Comparison of ENCODE assay signal across 11 cellular contexts in the genomic region with DNA sequence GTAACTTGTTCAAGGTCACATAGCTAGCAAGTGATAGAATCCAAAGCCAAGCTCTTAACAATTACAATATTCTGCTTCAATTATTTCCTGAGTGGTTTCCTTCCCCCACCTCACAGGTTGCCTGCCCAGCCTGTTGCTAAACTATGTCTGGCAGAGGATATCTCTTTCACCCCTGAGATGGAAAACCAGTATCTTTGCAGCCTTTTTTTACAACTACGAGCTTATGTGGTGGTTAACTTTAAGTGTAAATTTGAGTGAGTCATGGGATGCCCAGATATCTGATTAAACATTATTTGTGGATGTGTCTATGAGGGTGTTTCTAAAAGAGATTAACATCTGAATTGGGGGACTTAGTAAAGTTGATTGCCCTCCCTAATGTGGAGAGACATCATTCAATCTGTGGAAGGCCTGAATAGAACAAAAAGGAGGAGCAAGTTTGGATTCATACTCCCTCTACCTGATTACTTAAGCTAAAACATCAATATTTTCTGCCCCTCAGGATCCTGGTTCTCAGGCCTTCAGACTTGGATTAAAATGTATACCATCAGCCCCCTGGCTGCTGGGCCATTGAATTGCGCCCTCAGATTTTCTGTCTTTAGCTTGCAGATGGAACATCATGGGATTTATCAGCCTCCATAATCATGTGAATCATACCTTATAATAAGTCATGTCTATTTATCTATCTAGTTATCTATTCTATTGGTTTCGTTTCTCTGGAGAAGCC.
A peak's percentile ranks its signal among the peaks of the same experiment; 100 is the strongest.
DNase-seq lines count a peak whose midpoint lies in the region; ATAC-seq and TF ChIP-seq lines count a peak whose summit lies in the region.
"Had no signal": no experiment of that assay in that cellular context is flagged by ENCODE, and none has a peak within 500 bp of the region (broad histone marks: within the 10 kb centered on the region; RNA-seq: fewer than 3 reads in every experiment).

No MANE protein-coding gene starts in this region.

- H2AFZ ChIP-seq in OCI-LY7 (ENCODE audit: low read length) = no peak overlapping the region
- H2AFZ ChIP-seq in fibroblast of lung (ENCODE audit: low read length) = no peak overlapping the region

- no peaks in the 10 kb centered on the region for H3K79me2 ChIP-seq in OCI-LY7 (ENCODE audit: insufficient read depth, low read depth, low read length)
- no peaks in the 10 kb centered on the region for H3K79me2 ChIP-seq in fibroblast of lung (ENCODE audit: control insufficient read depth, insufficient read depth, low read length)

- TF ChIP-seq POLR2A in thyroid gland (IDR thresholded peaks at IDR 0.05) = no peak

- POLR2A ChIA-PET in OCI-LY7 (lab: Charles Lee) = interaction anchor here (0.6 kb wide), 1 partner anchor 185 kb away, joined by 3 read pairs; no protein-coding TSS in a partner anchor

- H3K4me3 ChIP-seq in OCI-LY7 (ENCODE audit: low read depth, low read length, poor library complexity, severe bottlenecking) (no peak overlapping the region), fibroblast of lung (replicated peaks in 1 of 4; ENCODE audit: control extremely low read depth in 1 of 4, insufficient read depth in 1 of 4, low read depth in 3 of 4, low read length in 4 of 4) (no peak overlapping the region), thyroid gland (replicated peaks in 1 of 3) (no peak overlapping the region)

- intact Hi-C loops in OCI-LY7 (cut with micrococcal nuclease; ENCODE audit: unreplicated experiment) = no loop called here
- intact Hi-C loops in thyroid gland (cut with DNase I) = no loop called here

- no peak overlapping the region for H3K9ac ChIP-seq in fibroblast of lung (ENCODE audit: insufficient read depth, low read length)

- BruUV-seq in OCI-LY7 (replicated peaks; lab: Mats Ljungman, UMichigan) = no TSS peak

- WGBS in thyroid gland, 2 donors = 64 to 71% methylated on average over 3 of the region's 3 CpGs

- CTCF ChIA-PET in OCI-LY7 (lab: Charles Lee; ENCODE audit: unreplicated experiment) = no interaction called here

- H4K20me1 ChIP-seq in OCI-LY7 (ENCODE audit: insufficient read depth, low read length) (no peaks in the 10 kb centered on the region), fibroblast of lung (ENCODE audit: control insufficient read depth, extremely low read depth, insufficient read depth, low read length) (no peaks in the 10 kb centered on the region)

- H3K27ac ChIP-seq in OCI-LY7 (ENCODE audit: low read depth, low read length, poor library complexity, severe bottlenecking) = no peak overlapping the region
- H3K27ac ChIP-seq in fibroblast of lung (ENCODE audit: insufficient read depth, low read length) = no peak overlapping the region
- peak overlapping the region; percentile 59 to 91 (median 76) for H3K27ac ChIP-seq in thyroid gland

- no peak overlapping the region for H3K4me2 ChIP-seq in OCI-LY7 (ENCODE audit: low read length)
- H3K4me2 ChIP-seq in fibroblast of lung (ENCODE audit: extremely low read depth, insufficient read depth, low read length) = no peak overlapping the region

- peak; percentile 7 for DNase-seq in NCI-H2171 treated with DMSO at 0.1 percent for 48 hours (lab: John Stamatoyannopoulos, UW)
- DNase-seq in NCI-H2171 (lab: John Stamatoyannopoulos, UW) = no peak
- DNase-seq in OCI-LY7 (ENCODE audit: low spot score) = no peak
- DNase-seq in fibroblast of lung (ENCODE audit: low read depth in 2 of 2) = peak; percentile 27 to 57
- peak; percentile 54 to 68 for DNase-seq in thyroid gland
- DNase-seq in SK-N-DZ (ENCODE audit: low spot score) = no peak
- DNase-seq: activated T-cell treated with anti-CD3 and anti-CD28 coated beads, Interleukin-2, amount 50 U/mL, for 4 hours; MV-4-11; naive thymus-derived CD4-positive, alpha-beta T cell had no signal

- H3K9me3 ChIP-seq in OCI-LY7 (ENCODE audit: low read length) (no peaks in the 10 kb centered on the region), fibroblast of lung (ENCODE audit: control insufficient read depth, insufficient read depth, low read depth, low read length) (no peaks in the 10 kb centered on the region), thyroid gland (no peaks in the 10 kb centered on the region)

- TF ChIP-seq CTCF in OCI-LY7 (conservative IDR thresholded peaks at IDR 0.05; ENCODE audit: low read length) (0 out of 2 replicates have a peak, but pooled peaks have one; percentile 17), fibroblast of lung (conservative IDR thresholded peaks at IDR 0.05 in 1 of 2, IDR thresholded peaks at IDR 0.05 in 1 of 2; ENCODE audit: low read depth in 1 of 2, low read length in 2 of 2) (peak; percentile 29 to 54), thyroid gland (IDR thresholded peaks at IDR 0.05) (peak in 5 of 6 experiments; percentile 20 to 47 (median 44))

- H3K27me3 ChIP-seq in fibroblast of lung (ENCODE audit: control insufficient read depth, insufficient read depth, low read length) = no peaks in the 10 kb centered on the region
- no peaks in the 10 kb centered on the region for H3K27me3 ChIP-seq in thyroid gland

- H3K36me3 ChIP-seq in OCI-LY7 (ENCODE audit: insufficient read depth, low read length) = no peaks in the 10 kb centered on the region
- no peaks in the 10 kb centered on the region for H3K36me3 ChIP-seq in fibroblast of lung (ENCODE audit: control insufficient read depth, insufficient read depth, low read length)
- H3K36me3 ChIP-seq in thyroid gland = no peaks in the 10 kb centered on the region

- ATAC-seq in HG02885 (IDR thresholded peaks at IDR 0.05; ENCODE audit: poor library complexity, unreplicated experiment) (no peak), HG03175 (IDR thresholded peaks at IDR 0.05; ENCODE audit: unreplicated experiment) (no peak)
- ATAC-seq: activated T-cell treated with anti-CD3 and anti-CD28 coated beads, Interleukin-2, amount 50 U/mL, for 4 hours; naive thymus-derived CD4-positive, alpha-beta T cell had no signal

- no peaks in the 10 kb centered on the region for H3K9me2 ChIP-seq in OCI-LY7 (ENCODE audit: insufficient read depth, low read length)

- H3K4me1 ChIP-seq in OCI-LY7 (ENCODE audit: insufficient read depth, low read length, poor library complexity, severe bottlenecking) (no peaks in the 10 kb centered on the region), fibroblast of lung (ENCODE audit: control insufficient read depth, extremely low read depth, insufficient read depth, low read length) (no peaks in the 10 kb centered on the region), thyroid gland (peaks cover 11 to 18% of the 10 kb centered on the region in 2 donors)

Comparison
In these comparisons a context has a peak if more than half of its experiments do, and no peak if none do; other contexts are left out.
1. DNase-seq: peak in NCI-H2171 treated with DMSO at 0.1 percent for 48 hours (single experiment), fibroblast of lung (2 of 2) and thyroid gland (2 of 2); none in NCI-H2171 (single experiment), OCI-LY7 (single experiment) and SK-N-DZ (single experiment).
2. H3K27ac ChIP-seq: peak in thyroid gland (3 of 3); none in OCI-LY7 (single experiment) and fibroblast of lung (single experiment).
3. Peak in every context shown above with its lines, with median percentiles within 50 percentile points of each other: CTCF ChIP-seq.